ENCODE assay signal across 24 cellular contexts in the genomic region with DNA sequence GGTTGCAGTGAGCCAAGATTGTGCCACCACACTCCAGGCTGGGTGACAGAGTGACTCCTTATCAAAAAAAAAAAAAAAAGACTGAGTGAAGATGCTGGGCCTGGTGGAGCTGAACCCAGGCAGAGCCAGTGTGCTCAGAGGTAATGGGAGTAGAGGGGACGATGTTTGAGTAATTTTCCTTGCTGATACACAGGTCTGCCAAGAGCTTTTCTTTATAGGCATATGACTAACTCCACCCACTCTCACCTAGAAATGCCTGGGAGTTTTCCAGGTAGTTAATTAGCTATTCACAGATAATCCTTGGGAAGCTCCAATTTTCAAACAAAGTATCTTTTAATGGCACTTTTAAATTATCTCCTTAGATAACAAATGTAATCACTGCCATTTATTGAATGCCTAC.
"Had no signal": no experiment of that assay in that cellular context is flagged by ENCODE, and none has a peak within 500 bp of the region (broad histone marks: within the 10 kb centered on the region; RNA-seq: fewer than 3 reads in every experiment).

No MANE protein-coding gene starts in this region.

- H3K27ac ChIP-seq: brain microvascular endothelial cell, SJCRH30, WERI-Rb-1 had no signal

- ATAC-seq: activated CD4-positive, CD25-positive, alpha-beta regulatory T cell treated with anti-CD3 and anti-CD28 coated beads, Interleukin-2, amount 50 U/mL, for 24 hours; activated CD8-positive, alpha-beta T cell treated with anti-CD3 and anti-CD28 coated beads for 36 hours; activated T-cell treated with anti-CD3 and anti-CD28 coated beads, Interleukin-2, amount 50 U/mL, for 72 hours had no signal

- H3K27me3 Mint-ChIP-seq: activated CD8-positive, alpha-beta T cell treated with anti-CD3 and anti-CD28 coated beads for 36 hours had no signal

- DNase-seq: activated CD4-positive, alpha-beta T cell treated with anti-CD3 and anti-CD28 coated beads for 4 hours; activated CD8-positive, alpha-beta memory T cell treated with anti-CD3 and anti-CD28 coated beads, Interleukin-2, amount 50 U/mL, for 4 hours; activated CD8-positive, alpha-beta T cell treated with anti-CD3 and anti-CD28 coated beads for 36 hours; activated gamma-delta T cell treated with Interleukin-2 at 50 U/mL for 16 hours; activated naive CD4-positive, alpha-beta T cell treated with anti-CD3 and anti-CD28 coated beads, Interleukin-2, amount 10 ng/mL, durations not matched to agents 7 days and 5 days; activated naive CD8-positive, alpha-beta T cell treated with anti-CD3 and anti-CD28 coated beads for 36 hours; activated T-cell treated with anti-CD3 and anti-CD28 coated beads, Interleukin-2, amount 50 U/mL, for 72 hours; brain microvascular endothelial cell; MM.1S; NCI-H1105; NCI-H1436; NCI-H1694 treated with DMSO at 0.1 percent for 48 hours; NCI-H2081; NCI-H2171; NCI-H2227 treated with DMSO at 0.1 percent for 48 hours; NCI-H526; NCI-H82; Right ventricle myocardium superior; SJCRH30; SK-N-SH; T-helper 1 cell; WERI-Rb-1 had no signal

- H3K9me3 Mint-ChIP-seq: activated CD8-positive, alpha-beta T cell treated with anti-CD3 and anti-CD28 coated beads for 36 hours; activated naive CD4-positive, alpha-beta T cell treated with anti-CD3 and anti-CD28 coated beads, Interleukin-2, amount 10 ng/mL, durations not matched to agents 7 days and 5 days; activated naive CD8-positive, alpha-beta T cell treated with anti-CD3 and anti-CD28 coated beads for 36 hours; activated T-cell treated with anti-CD3 and anti-CD28 coated beads, Interleukin-2, amount 50 U/mL, for 72 hours; activated T-helper 2 cell treated with anti-CD3 and anti-CD28 coated beads, Interferon-gamma antibody, Interleukin-2, Interleukin-4, amounts not matched to agents 10 μg/mL and 5 μg/mL and 100 μg/mL, durations not matched to agents 14 hours and 24 hours and 36 hours had no signal

- H3K36me3 Mint-ChIP-seq: activated naive CD4-positive, alpha-beta T cell treated with anti-CD3 and anti-CD28 coated beads, Interleukin-2, amount 10 ng/mL, durations not matched to agents 7 days and 5 days; activated naive CD8-positive, alpha-beta T cell treated with anti-CD3 and anti-CD28 coated beads for 36 hours had no signal

- H3K4me1 Mint-ChIP-seq: activated naive CD4-positive, alpha-beta T cell treated with anti-CD3 and anti-CD28 coated beads, Interleukin-2, amount 10 ng/mL, durations not matched to agents 7 days and 5 days; activated naive CD8-positive, alpha-beta T cell treated with anti-CD3 and anti-CD28 coated beads for 36 hours had no signal

- H3K27ac Mint-ChIP-seq: activated CD8-positive, alpha-beta T cell treated with anti-CD3 and anti-CD28 coated beads for 36 hours; activated naive CD4-positive, alpha-beta T cell treated with anti-CD3 and anti-CD28 coated beads, Interleukin-2, amount 10 ng/mL, durations not matched to agents 7 days and 5 days; activated naive CD8-positive, alpha-beta T cell treated with anti-CD3 and anti-CD28 coated beads for 36 hours; activated T-cell treated with anti-CD3 and anti-CD28 coated beads, Interleukin-2, amount 50 U/mL, for 72 hours; activated T-helper 2 cell treated with anti-CD3 and anti-CD28 coated beads, Interferon-gamma antibody, Interleukin-2, Interleukin-4, amounts not matched to agents 10 μg/mL and 5 μg/mL and 100 μg/mL, durations not matched to agents 14 hours and 24 hours and 36 hours had no signal

- H3K4me3 Mint-ChIP-seq: activated CD8-positive, alpha-beta T cell treated with anti-CD3 and anti-CD28 coated beads for 36 hours; activated naive CD4-positive, alpha-beta T cell treated with anti-CD3 and anti-CD28 coated beads, Interleukin-2, amount 10 ng/mL, durations not matched to agents 7 days and 5 days; activated naive CD8-positive, alpha-beta T cell treated with anti-CD3 and anti-CD28 coated beads for 36 hours; activated T-cell treated with anti-CD3 and anti-CD28 coated beads, Interleukin-2, amount 50 U/mL, for 72 hours had no signal
